ENCODE assay signal across 15 cellular contexts in the genomic region with DNA sequence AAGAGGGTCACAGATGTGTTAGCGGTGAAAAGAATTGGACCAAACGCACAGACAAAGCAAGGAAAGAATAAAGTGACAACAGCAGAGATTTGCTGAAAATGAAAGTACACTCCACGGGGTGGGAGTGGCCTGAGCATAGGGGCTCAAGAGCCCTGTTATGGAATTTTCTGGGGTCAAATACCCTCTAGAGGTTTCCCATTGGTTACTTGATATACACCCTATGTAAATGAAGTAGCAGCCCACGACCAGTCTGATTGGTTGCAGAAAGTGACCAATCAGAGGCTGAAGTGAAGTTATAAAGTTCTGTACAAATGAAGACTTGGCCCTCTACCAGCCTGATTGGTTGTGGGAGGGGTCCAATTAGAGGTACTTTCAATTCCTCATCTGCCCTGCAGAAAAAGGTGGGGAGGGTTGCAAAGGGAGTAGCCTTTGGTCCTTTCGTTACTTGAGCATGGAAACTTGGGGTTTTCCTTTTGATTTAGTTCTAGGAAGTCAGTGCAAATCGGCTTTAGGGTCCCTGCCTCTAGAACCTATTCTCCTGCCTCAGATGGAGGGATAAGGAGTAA.
DNase-seq lines count a peak whose midpoint lies in the region; ATAC-seq and TF ChIP-seq lines count a peak whose summit lies in the region.
"Had no signal": no experiment of that assay in that cellular context is flagged by ENCODE, and none has a peak within 500 bp of the region (broad histone marks: within the 10 kb centered on the region; RNA-seq: fewer than 3 reads in every experiment).

No MANE protein-coding gene starts in this region.

- peak; percentile 70 for ATAC-seq in SK-N-SH treated with all-trans-retinoic acid at 6 μM for 48 hours
- ATAC-seq: HepG2 had no signal

- H2AFZ ChIP-seq in osteoblast (ENCODE audit: low read length) (no peak overlapping the region), hepatocyte (no peak overlapping the region)

- H3K27ac ChIP-seq in osteoblast (ENCODE audit: low read depth, low read length) (no peak overlapping the region), esophagus muscularis mucosa (replicated peaks in 1 of 4) (no peak overlapping the region), hepatocyte (no peak overlapping the region)

- H3K79me2 ChIP-seq in osteoblast (ENCODE audit: insufficient read depth, low read length) (no peaks in the 10 kb centered on the region), hepatocyte (no peaks in the 10 kb centered on the region)

- no peaks in the 10 kb centered on the region for H3K9me2 ChIP-seq in hepatocyte (replicated peaks; ENCODE audit: insufficient read depth)

- H3K27me3 ChIP-seq in osteoblast (ENCODE audit: insufficient read depth, low read length), result no peaks in the 10 kb centered on the region
- no peaks in the 10 kb centered on the region for H3K27me3 ChIP-seq in esophagus muscularis mucosa
- no peaks in the 10 kb centered on the region for H3K27me3 ChIP-seq in hepatocyte

- H3K4me2 ChIP-seq in osteoblast (ENCODE audit: insufficient read depth, low read length) (peak overlapping the region; percentile 20), hepatocyte (no peak overlapping the region)

- peak; percentile 8 for DNase-seq in EH (ENCODE audit: low read depth)
- DNase-seq in LHCN-M2 (ENCODE audit: low read depth), result peak; percentile 12
- no peak for DNase-seq in osteoblast (ENCODE audit: insufficient read length, low spot score, missing footprints)
- no peak for DNase-seq in esophagus muscularis mucosa (ENCODE audit: extremely low spot score)
- no peak for DNase-seq in stimulated activated CD4-positive, alpha-beta T cell treated with anti-CD3 and anti-CD28 coated beads, Interleukin-2, amount 100 ng/mL, for 48 hours
- DNase-seq in hepatocyte (ENCODE audit: low spot score), result no peak
- DNase-seq: Caco-2, DMS53, NCI-H1417, NCI-H1930, NCI-H2171, NCI-H446, Right ventricle myocardium superior had no signal

- intact Hi-C loops in esophagus muscularis mucosa (cut with DNase I), result no loop called here

- 94% methylated on average over 6 of the region's 6 CpGs for WGBS in esophagus muscularis mucosa
- WGBS in hepatocyte (ENCODE audit: low lambda C conversion rate, missing lambda C conversion rate), result 91% methylated on average over 6 of the region's 6 CpGs

- TF ChIP-seq CTCF in osteoblast (IDR thresholded peaks at IDR 0.05; ENCODE audit: extremely low read depth, low read depth, low read length) (no peak), esophagus muscularis mucosa (IDR thresholded peaks at IDR 0.05) (no peak), hepatocyte (IDR thresholded peaks at IDR 0.05; ENCODE audit: poor library complexity) (no peak)

- no peak overlapping the region for H3K4me3 ChIP-seq in osteoblast (ENCODE audit: insufficient read depth, low read length)
- H3K4me3 ChIP-seq in esophagus muscularis mucosa, result no peak overlapping the region
- no peak overlapping the region for H3K4me3 ChIP-seq in hepatocyte

- TF ChIP-seq POLR2A in esophagus muscularis mucosa (IDR thresholded peaks at IDR 0.05; ENCODE audit: low read depth), result no peak

- no peak for TF ChIP-seq EP300 in esophagus muscularis mucosa (IDR thresholded peaks at IDR 0.05)

- H3K4me1 ChIP-seq in osteoblast (ENCODE audit: insufficient read depth, low read length), result no peaks in the 10 kb centered on the region
- H3K4me1 ChIP-seq in esophagus muscularis mucosa, result peaks cover 3 to 44% (median 30%) of the 10 kb centered on the region in 4 donors
- H3K4me1 ChIP-seq in hepatocyte (ENCODE audit: insufficient read depth), result peaks cover 4% of the 10 kb centered on the region
- H3K4me1 ChIP-seq: Caco-2 had no signal

- H4K20me1 ChIP-seq in osteoblast (ENCODE audit: insufficient read depth, low read length), result no peaks in the 10 kb centered on the region
- H4K20me1 ChIP-seq in hepatocyte (ENCODE audit: insufficient read depth, poor library complexity, severe bottlenecking), result no peaks in the 10 kb centered on the region

- no peaks in the 10 kb centered on the region for H3K9me3 ChIP-seq in osteoblast (ENCODE audit: low read depth, low read length)
- no peaks in the 10 kb centered on the region for H3K9me3 ChIP-seq in esophagus muscularis mucosa
- no peaks in the 10 kb centered on the region for H3K9me3 ChIP-seq in hepatocyte (ENCODE audit: low read depth)
- H3K9me3 ChIP-seq: Caco-2 had no signal

- H3K36me3 ChIP-seq in osteoblast (ENCODE audit: insufficient read depth, low read length) (no peaks in the 10 kb centered on the region), esophagus muscularis mucosa (no peaks in the 10 kb centered on the region), hepatocyte (replicated peaks; ENCODE audit: insufficient read depth, low read depth) (no peaks in the 10 kb centered on the region)

TF ChIP-seq in SK-N-SH treated with all-trans-retinoic acid at 6 μM for 48 hours, 23 proteins besides CTCF, POLR2A, EP300 and RAD21:
- TF ChIP-seq ZNF8 (CRISPR knock-in tag; IDR thresholded peaks at IDR 0.05) (no peak), ISL1 (CRISPR knock-in tag; IDR thresholded peaks at IDR 0.05) (no peak), BACH2 (CRISPR knock-in tag; IDR thresholded peaks at IDR 0.05; ENCODE audit: borderline replicate concordance) (no peak), ZFP30 (CRISPR knock-in tag; IDR thresholded peaks at IDR 0.05) (no peak), CSDC2 (CRISPR knock-in tag; IDR thresholded peaks at IDR 0.05) (no peak), RARB (CRISPR knock-in tag; IDR thresholded peaks at IDR 0.05) (no peak), TCF4 (CRISPR knock-in tag; IDR thresholded peaks at IDR 0.05; ENCODE audit: borderline replicate concordance) (no peak)

Comparison
In these comparisons a context has a peak if more than half of its experiments do, and no peak if none do; other contexts are left out.
1. DNase-seq: peak in EH (single experiment) and LHCN-M2 (single experiment); none in osteoblast (single experiment), esophagus muscularis mucosa (single experiment), stimulated activated CD4-positive, alpha-beta T cell treated with anti-CD3 and anti-CD28 coated beads, Interleukin-2, amount 100 ng/mL, for 48 hours (0 of 2) and hepatocyte (single experiment).